In the genomic region with DNA sequence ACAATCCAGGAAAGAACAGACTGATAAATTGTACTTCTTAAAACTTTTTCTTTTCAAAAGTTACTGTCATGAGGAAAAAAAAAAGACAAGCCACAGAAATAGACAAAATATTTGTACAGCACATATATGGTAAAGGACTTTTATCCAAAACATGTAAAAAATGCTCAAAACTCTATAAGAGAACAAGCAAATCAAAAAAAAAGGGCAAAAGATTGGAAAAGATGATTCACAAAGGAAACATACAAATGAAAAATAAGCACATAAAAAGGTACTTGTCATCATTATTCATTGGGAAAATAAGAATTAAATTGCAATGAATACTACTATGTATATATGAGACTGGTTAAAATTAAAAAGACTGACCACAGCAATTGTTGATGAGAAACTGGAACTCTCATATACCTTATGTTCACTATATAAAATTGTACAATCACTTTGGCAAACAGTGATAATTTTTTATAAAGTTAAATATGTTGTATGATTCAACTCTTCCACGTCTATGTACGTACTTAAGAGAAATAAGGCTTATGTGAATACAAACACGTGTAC, we compare ENCODE assay signal across 19 cellular contexts.
"Had no signal": no experiment of that assay in that cellular context is flagged by ENCODE, and none has a peak within 500 bp of the region (broad histone marks: within the 10 kb centered on the region; RNA-seq: fewer than 3 reads in every experiment).

No MANE protein-coding gene starts in this region.

- H3K9me3 ChIP-seq: colonic mucosa, mucosa of descending colon, prostate gland had no signal

- H3K36me3 Mint-ChIP-seq: activated naive CD4-positive, alpha-beta T cell treated with anti-CD3 and anti-CD28 coated beads, Interleukin-2, amount 50 U/mL, for 72 hours; brain; naive B cell had no signal

- ATAC-seq: activated naive CD4-positive, alpha-beta T cell treated with anti-CD3 and anti-CD28 coated beads, Interleukin-2, amount 50 U/mL, for 72 hours; mucosa of descending colon; right cardiac atrium; stimulated activated naive CD8-positive, alpha-beta T cell treated with anti-CD3 and anti-CD28 coated beads, Interleukin-15, amount 100 ng/mL, for 72 hours had no signal

- H3K9me3 Mint-ChIP-seq: activated naive CD4-positive, alpha-beta T cell treated with anti-CD3 and anti-CD28 coated beads, Interleukin-2, amount 50 U/mL, for 72 hours; activated T-helper 1 cell treated with anti-CD3 and anti-CD28 coated beads, Interleukin-12 subunit alpha, Interleukin-12 subunit beta, Interleukin-2, Interleukin-4 antibody, amounts not matched to agents 30 ng/mL and 10 ng/mL and 1 ng/mL, durations not matched to agents 14 hours and 24 hours and 36 hours; brain; naive B cell; neural crest cell; stimulated activated naive CD8-positive, alpha-beta T cell treated with anti-CD3 and anti-CD28 coated beads, Interleukin-15, amount 100 ng/mL, for 72 hours; T-helper 2 cell treated with Interferon-gamma antibody and Interleukin-4, amounts not matched to agents 5 μg/mL and 100 μg/mL, for 36 hours had no signal

- H3K36me3 ChIP-seq: colonic mucosa, prostate gland had no signal

- H3K27ac Mint-ChIP-seq: activated naive CD4-positive, alpha-beta T cell treated with anti-CD3 and anti-CD28 coated beads, Interleukin-2, amount 50 U/mL, for 72 hours; activated T-helper 1 cell treated with anti-CD3 and anti-CD28 coated beads, Interleukin-12 subunit alpha, Interleukin-12 subunit beta, Interleukin-2, Interleukin-4 antibody, amounts not matched to agents 30 ng/mL and 10 ng/mL and 1 ng/mL, durations not matched to agents 14 hours and 24 hours and 36 hours; brain; naive B cell; stimulated activated naive CD8-positive, alpha-beta T cell treated with anti-CD3 and anti-CD28 coated beads, Interleukin-15, amount 100 ng/mL, for 72 hours; T-helper 2 cell treated with Interferon-gamma antibody and Interleukin-4, amounts not matched to agents 5 μg/mL and 100 μg/mL, for 36 hours had no signal

- DNase-seq: activated CD4-positive, alpha-beta T cell treated with anti-CD3 and anti-CD28 coated beads, Interleukin-2, amount 50 U/mL, for 4 hours; activated gamma-delta T cell treated with Interleukin-2 at 50 U/mL for 16 hours; caudate nucleus; colonic mucosa; mesenchymal stem cell; mucosa of descending colon; naive B cell; right cardiac atrium; small intestine; stimulated activated CD4-positive, alpha-beta T cell treated with anti-CD3 and anti-CD28 coated beads, Interleukin-15, amount 100 ng/mL, for 24 hours; stimulated activated CD4-positive, alpha-beta T cell treated with anti-CD3 and anti-CD28 coated beads, Interleukin-2, amount 100 ng/mL, for 48 hours; stimulated activated naive CD8-positive, alpha-beta T cell treated with anti-CD3 and anti-CD28 coated beads, Interleukin-15, amount 100 ng/mL, for 72 hours; trophoblast cell had no signal

- H3K27me3 ChIP-seq: colonic mucosa had no signal

- H3K27me3 Mint-ChIP-seq: brain; naive B cell; stimulated activated naive CD8-positive, alpha-beta T cell treated with anti-CD3 and anti-CD28 coated beads, Interleukin-15, amount 100 ng/mL, for 72 hours had no signal

- H3K27ac ChIP-seq: colonic mucosa, prostate gland had no signal

- H3K4me3 Mint-ChIP-seq: activated T-helper 1 cell treated with anti-CD3 and anti-CD28 coated beads, Interleukin-12 subunit alpha, Interleukin-12 subunit beta, Interleukin-2, Interleukin-4 antibody, amounts not matched to agents 30 ng/mL and 10 ng/mL and 1 ng/mL, durations not matched to agents 14 hours and 24 hours and 36 hours; brain; naive B cell; neural crest cell; stimulated activated naive CD8-positive, alpha-beta T cell treated with anti-CD3 and anti-CD28 coated beads, Interleukin-15, amount 100 ng/mL, for 72 hours; T-helper 2 cell treated with Interferon-gamma antibody and Interleukin-4, amounts not matched to agents 5 μg/mL and 100 μg/mL, for 36 hours had no signal

- H3K4me1 Mint-ChIP-seq: naive B cell; stimulated activated naive CD8-positive, alpha-beta T cell treated with anti-CD3 and anti-CD28 coated beads, Interleukin-15, amount 100 ng/mL, for 72 hours had no signal

- H3K4me1 ChIP-seq: colonic mucosa, prostate gland had no signal

- H3K4me3 ChIP-seq: colonic mucosa, mucosa of descending colon, prostate gland had no signal
